ENCODE assay signal across 12 cellular contexts in the genomic region with DNA sequence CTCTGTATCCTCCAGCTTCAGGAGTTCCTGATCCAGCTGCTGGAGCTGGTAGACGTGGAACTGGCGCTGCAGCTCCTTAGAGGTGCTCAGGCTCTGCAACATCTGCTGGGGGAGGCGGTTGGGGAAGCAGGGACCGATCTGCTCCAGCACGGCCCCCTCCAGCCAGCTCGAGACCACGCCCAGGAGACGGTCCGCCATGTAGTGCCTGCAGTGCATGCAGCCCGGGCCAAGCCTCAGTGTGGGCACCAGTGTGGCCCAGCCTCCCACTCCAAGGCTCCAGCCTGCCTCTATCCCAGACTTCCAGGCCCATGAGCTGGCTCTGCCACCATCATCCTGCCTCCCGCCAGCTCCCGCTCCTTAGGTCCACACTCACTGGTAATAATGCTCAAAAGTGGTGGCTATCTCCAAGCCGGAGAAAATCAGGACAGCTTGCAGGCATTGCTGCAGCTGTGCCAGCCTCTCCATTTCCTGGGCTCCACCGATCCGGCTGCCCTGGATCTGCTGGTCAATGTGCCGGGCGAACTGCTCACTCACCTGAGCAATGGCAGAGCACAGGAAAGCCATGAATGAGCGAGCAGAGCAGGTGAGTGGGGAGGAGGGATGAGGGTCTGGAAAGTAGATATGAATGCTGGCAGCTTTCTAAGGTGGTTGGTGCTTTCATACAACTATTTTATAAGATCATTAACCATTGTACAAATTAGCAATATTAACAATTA. TPM values are rescaled to one million over a fixed set of nuclear protein-coding genes. Genes with fewer than 3 reads are reported as not detected.
DNase-seq lines count a peak whose midpoint lies in the region; ATAC-seq and TF ChIP-seq lines count a peak whose summit lies in the region.
"Had no signal": no experiment of that assay in that cellular context is flagged by ENCODE, and none has a peak within 500 bp of the region (broad histone marks: within the 10 kb centered on the region; RNA-seq: fewer than 3 reads in every experiment).

No MANE protein-coding gene starts in this region.

- H3K36me3 ChIP-seq in transverse colon, result peaks cover 0 to 13% (median 4%) of the 10 kb centered on the region in 4 donors

- peak overlapping the region; percentile 79 for H3K27ac Mint-ChIP-seq in T-helper 17 cell
- H3K27ac Mint-ChIP-seq in nephron progenitor cell, result peak overlapping the region; percentile 38

- H3K27me3 Mint-ChIP-seq in T-helper 17 cell (no peaks in the 10 kb centered on the region), nephron progenitor cell (ENCODE audit: low read depth, poor library complexity) (no peaks in the 10 kb centered on the region)

- H3K4me3 ChIP-seq in transverse colon, result no peak overlapping the region

- intact Hi-C loops in transverse colon (cut with DNase I; ENCODE audit: low total_unique reads), result no loop called here

- H3K4me1 Mint-ChIP-seq in T-helper 17 cell (peaks cover 3% of the 10 kb centered on the region), nephron progenitor cell (no peaks in the 10 kb centered on the region)

- H3K9me3 Mint-ChIP-seq in nephron progenitor cell, result no peaks in the 10 kb centered on the region

- ATAC-seq in T-helper 17 cell, result no peak

- WGBS in transverse colon (ENCODE audit: low coverage in 1 of 2), 2 donors, result 97 to 100% methylated on average over 1 to 18 of the region's 18 CpGs

- TF ChIP-seq CTCF in nephron progenitor cell (IDR thresholded peaks at IDR 0.05), result no peak
- no peak for TF ChIP-seq CTCF in transverse colon (IDR thresholded peaks at IDR 0.05)

- TF ChIP-seq EP300 in transverse colon (IDR thresholded peaks at IDR 0.05; ENCODE audit: low read depth), result no peak

- no peaks in the 10 kb centered on the region for H3K4me1 ChIP-seq in transverse colon

- H3K27me3 ChIP-seq in transverse colon, result no peaks in the 10 kb centered on the region

- H3K36me3 Mint-ChIP-seq in T-helper 17 cell (ENCODE audit: low read depth) (peaks cover 4% of the 10 kb centered on the region), nephron progenitor cell (ENCODE audit: low read depth) (peaks cover 67% of the 10 kb centered on the region)

- no peak overlapping the region for H3K27ac ChIP-seq in transverse colon
- H3K27ac ChIP-seq: C4-2B had no signal

- DNase-seq in G401 (ENCODE audit: low spot score) (peak; percentile 68), T-helper 17 cell (no peak), nephron progenitor cell (no peak), transverse colon (no peak), NCI-H526 treated with DMSO at 0.1 percent for 48 hours (lab: John Stamatoyannopoulos, UW) (no peak)
- DNase-seq: COR-L47, DMS153, NCI-H1048, NCI-H1436 treated with DMSO at 0.1 percent for 48 hours, NCI-H2081, NCI-H82 had no signal

- TF ChIP-seq POLR2A in transverse colon (IDR thresholded peaks at IDR 0.05), result no peak

- H3K4me3 Mint-ChIP-seq in T-helper 17 cell (no peak overlapping the region), nephron progenitor cell (no peak overlapping the region)

- in situ Hi-C loops in G401 (cut with HindIII; ENCODE audit: low sequenced_read_pairs), result no loop called here
- in situ Hi-C loops in transverse colon (cut with MboI; ENCODE audit: low pct_ligation_motif_present in 1 of 4, low pct_unique_long_range_greater_than_20kb in 1 of 4, low sequenced_read_pairs in 3 of 4), result no loop called here

- H3K9me3 ChIP-seq in T-helper 17 cell (ENCODE audit: control insufficient read depth, low read length, poor library complexity, severe bottlenecking), result no peaks in the 10 kb centered on the region
- H3K9me3 ChIP-seq in transverse colon, result no peaks in the 10 kb centered on the region

RNA-seq across cellular contexts. Expression of a gene that starts 13.0 kb away (rescaled TPM):
- 29.0 and 33.1 TPM in 2 replicates for total RNA-seq in G401 (2014; rRNA removed; shearing (Covaris generic))
- 10 to 100 TPM in 1 of 2 donors, 1 to 10 TPM in 1; 8.2 to 11.2 TPM for total RNA-seq in T-helper 17 cell
- total RNA-seq in transverse colon, result 10 to 100 TPM; 13.0 to 29.3 (median 15.7) TPM

RNA-seq across cellular contexts. Expression of a gene that starts 18.5 kb away (rescaled TPM):
- total RNA-seq in G401 (2014; rRNA removed; shearing (Covaris generic)), result 51.0 and 92.2 TPM in 2 replicates
- total RNA-seq in T-helper 17 cell, result 10 to 100 TPM; 32.3 to 37.5 TPM
- total RNA-seq in transverse colon, result 10 to 100 TPM in 3 of 4 donors, 1 to 10 TPM in 1; 5.8 to 54.2 (median 34.3) TPM

RNA-seq across cellular contexts. Expression of a gene that starts 18.7 kb away (rescaled TPM):
- 13.8 and 14.1 TPM in 2 replicates for total RNA-seq in G401 (2014; rRNA removed; shearing (Covaris generic))
- total RNA-seq in T-helper 17 cell, result 10 to 100 TPM; 25.7 to 41.9 TPM
- total RNA-seq in transverse colon, result 100 to 1,000 TPM in 3 of 4 donors, 10 to 100 TPM in 1; 91.9 to 296 (median 159) TPM

RNA-seq across cellular contexts. Expression of a gene that starts 19.3 kb away (rescaled TPM):
- total RNA-seq in G401 (2014; rRNA removed; shearing (Covaris generic)), result 140 and 164 TPM in 2 replicates
- total RNA-seq in T-helper 17 cell (10 to 100 TPM; 25.2 to 29.0 TPM), transverse colon (100 to 1,000 TPM in 1 of 4 donors, 10 to 100 TPM in 3; 32.2 to 200 (median 40.5) TPM)

RNA-seq across cellular contexts. Expression of a gene that starts 26.7 kb away (rescaled TPM):
- 131 and 136 TPM in 2 replicates for total RNA-seq in G401 (2014; rRNA removed; shearing (Covaris generic))
- 10 to 100 TPM; 31.1 TPM for total RNA-seq in T-helper 17 cell
- 10 to 100 TPM; 54.6 to 67.3 (median 63.2) TPM for total RNA-seq in transverse colon
